Comparison of ENCODE assay signal across 23 cellular contexts in genomic region chr1:165069829-165070228, GRCh38.
DNase-seq lines count a peak whose midpoint lies in the region; ATAC-seq and TF ChIP-seq lines count a peak whose summit lies in the region.
"Had no signal": no experiment of that assay in that cellular context is flagged by ENCODE, and none has a peak within 500 bp of the region (broad histone marks: within the 10 kb centered on the region; RNA-seq: fewer than 3 reads in every experiment).

No MANE protein-coding gene starts in this region.

- H3K9me3 Mint-ChIP-seq in CD14-positive monocyte, result no peaks in the 10 kb centered on the region
- H3K9me3 Mint-ChIP-seq in immature natural killer cell, result no peaks in the 10 kb centered on the region
- H3K9me3 Mint-ChIP-seq: IgD-negative memory B cell; natural killer cell treated with Interleukin-12 subunit alpha and Interleukin-12 subunit beta and Interleukin-15 and Interleukin-18, amount 100 ng/mL, for 72 hours had no signal

- H3K4me1 ChIP-seq in effector memory CD4-positive, alpha-beta T cell (ENCODE audit: control insufficient read depth, insufficient read depth, low read length, poor library complexity, severe bottlenecking), result no peaks in the 10 kb centered on the region
- H3K4me1 ChIP-seq: breast epithelium had no signal

- peak overlapping the region; percentile 45; the same call in 1 of the 2 replicates for H3K27ac ChIP-seq in VCaP
- no peak overlapping the region for H3K27ac ChIP-seq in effector memory CD4-positive, alpha-beta T cell (ENCODE audit: insufficient read depth, low read length, poor library complexity, severe bottlenecking)
- H3K27ac ChIP-seq: breast epithelium, C4-2B, HL-60 had no signal

- DNase-seq in COR-L47 (lab: John Stamatoyannopoulos, UW) (peak; percentile 88), NCI-H2081 (lab: John Stamatoyannopoulos, UW) (peak; percentile 38 to 77), midbrain (lab: John Stamatoyannopoulos, UW) (peak; percentile 88), CD14-positive monocyte (ENCODE audit: low spot score) (no peak), immature natural killer cell (no peak)
- DNase-seq in effector memory CD4-positive, alpha-beta T cell, result no peak
- DNase-seq: ACHN; activated CD4-positive, alpha-beta T cell treated with anti-CD3 and anti-CD28 coated beads, Interleukin-2, amount 50 U/mL, for 1 hour; activated gamma-delta T cell; dermis blood vessel endothelial cell; DMS 273 treated with DMSO at 0.1 percent for 48 hours; foreskin fibroblast; mesenchymal stem cell; NCI-H2029 treated with DMSO at 0.1 percent for 48 hours; NCI-H82 had no signal

- no peaks in the 10 kb centered on the region for H3K36me3 ChIP-seq in effector memory CD4-positive, alpha-beta T cell (ENCODE audit: control insufficient read depth, insufficient read depth, low read length)
- H3K36me3 ChIP-seq: breast epithelium had no signal

- intact Hi-C loops in CD14-positive monocyte (cut with micrococcal nuclease), result no loop called here

- no peak for ATAC-seq in HG03045 (IDR thresholded peaks at IDR 0.05; ENCODE audit: unreplicated experiment)
- ATAC-seq: natural killer cell treated with Interleukin-12 subunit alpha and Interleukin-12 subunit beta and Interleukin-15 and Interleukin-18, amount 100 ng/mL, for 72 hours; stimulated activated effector memory CD8-positive, alpha-beta T cell treated with anti-CD3 and anti-CD28 coated beads, Interleukin-12 subunit alpha, Interleukin-12 subunit beta, amount 100 ng/mL, for 72 hours had no signal

- no peak overlapping the region for H3K4me3 ChIP-seq in effector memory CD4-positive, alpha-beta T cell (ENCODE audit: insufficient read depth, low read depth, low read length, poor library complexity, severe bottlenecking)
- H3K4me3 ChIP-seq: breast epithelium had no signal

- H3K27ac Mint-ChIP-seq in CD14-positive monocyte, result no peak overlapping the region
- no peak overlapping the region for H3K27ac Mint-ChIP-seq in immature natural killer cell
- H3K27ac Mint-ChIP-seq: IgD-negative memory B cell; natural killer cell treated with Interleukin-12 subunit alpha and Interleukin-12 subunit beta and Interleukin-15 and Interleukin-18, amount 100 ng/mL, for 72 hours; stimulated activated effector memory CD8-positive, alpha-beta T cell treated with anti-CD3 and anti-CD28 coated beads, Interleukin-12 subunit alpha, Interleukin-12 subunit beta, amount 100 ng/mL, for 72 hours had no signal

- no peaks in the 10 kb centered on the region for H3K27me3 ChIP-seq in effector memory CD4-positive, alpha-beta T cell (replicated peaks; ENCODE audit: control insufficient read depth, insufficient read depth, low read length, poor library complexity, severe bottlenecking)
- H3K27me3 ChIP-seq: breast epithelium had no signal

- TF ChIP-seq CTCF in VCaP (conservative IDR thresholded peaks at IDR 0.05), result no peak
- TF ChIP-seq CTCF in CD14-positive monocyte (IDR thresholded peaks at IDR 0.05), result no peak

- H3K4me1 Mint-ChIP-seq in CD14-positive monocyte, result no peaks in the 10 kb centered on the region
- H3K4me1 Mint-ChIP-seq in immature natural killer cell, result no peaks in the 10 kb centered on the region
- H3K4me1 Mint-ChIP-seq: IgD-negative memory B cell; stimulated activated effector memory CD8-positive, alpha-beta T cell treated with anti-CD3 and anti-CD28 coated beads, Interleukin-12 subunit alpha, Interleukin-12 subunit beta, amount 100 ng/mL, for 72 hours had no signal

- H3K4me3 Mint-ChIP-seq in CD14-positive monocyte, result no peak overlapping the region
- H3K4me3 Mint-ChIP-seq in immature natural killer cell, result no peak overlapping the region
- H3K4me3 Mint-ChIP-seq: IgD-negative memory B cell; natural killer cell treated with Interleukin-12 subunit alpha and Interleukin-12 subunit beta and Interleukin-15 and Interleukin-18, amount 100 ng/mL, for 72 hours; stimulated activated effector memory CD8-positive, alpha-beta T cell treated with anti-CD3 and anti-CD28 coated beads, Interleukin-12 subunit alpha, Interleukin-12 subunit beta, amount 100 ng/mL, for 72 hours had no signal

- H3K36me3 Mint-ChIP-seq in CD14-positive monocyte (no peaks in the 10 kb centered on the region), immature natural killer cell (no peaks in the 10 kb centered on the region)
- H3K36me3 Mint-ChIP-seq: IgD-negative memory B cell; natural killer cell treated with Interleukin-12 subunit alpha and Interleukin-12 subunit beta and Interleukin-15 and Interleukin-18, amount 100 ng/mL, for 72 hours; stimulated activated effector memory CD8-positive, alpha-beta T cell treated with anti-CD3 and anti-CD28 coated beads, Interleukin-12 subunit alpha, Interleukin-12 subunit beta, amount 100 ng/mL, for 72 hours had no signal

- H3K9me3 ChIP-seq in effector memory CD4-positive, alpha-beta T cell (ENCODE audit: control insufficient read depth, low read length), result no peaks in the 10 kb centered on the region
- H3K9me3 ChIP-seq: breast epithelium had no signal

- peaks cover 0 to 4% (median 1%) of the 10 kb centered on the region in 3 donors for H3K27me3 Mint-ChIP-seq in CD14-positive monocyte (ENCODE audit: low read depth in 3 of 3)
- H3K27me3 Mint-ChIP-seq in immature natural killer cell (ENCODE audit: low read depth in 3 of 3), result peaks cover 0 to 1% (median 0%) of the 10 kb centered on the region in 3 donors
- H3K27me3 Mint-ChIP-seq: IgD-negative memory B cell had no signal

Comparison
In these comparisons a context has a peak if more than half of its experiments do, and no peak if none do; other contexts are left out.
1. DNase-seq: peak in COR-L47 (single experiment), NCI-H2081 (2 of 2) and midbrain (single experiment); none in CD14-positive monocyte (single experiment), effector memory CD4-positive, alpha-beta T cell (0 of 3) and immature natural killer cell (0 of 3).